In the genomic region with DNA sequence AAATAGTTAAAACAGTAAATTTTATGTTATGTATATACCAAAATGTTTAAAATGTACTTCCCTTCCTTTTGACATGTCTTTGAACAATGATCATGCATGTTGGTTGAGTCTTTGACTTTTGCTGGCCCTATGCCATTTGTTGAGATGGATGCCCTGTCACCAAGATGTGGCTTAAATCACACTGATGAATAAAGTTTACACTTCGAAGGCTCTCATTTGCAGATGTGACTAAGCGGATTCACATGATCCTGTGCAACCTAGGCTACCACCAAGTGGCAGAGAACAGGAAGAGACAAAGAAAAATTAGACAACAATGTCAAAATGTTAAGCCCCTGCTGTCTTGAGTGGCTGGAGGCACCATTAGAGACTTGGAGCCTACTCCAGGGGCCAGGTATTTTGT, we compare ENCODE assay signal across 18 cellular contexts.
"Had no signal": no experiment of that assay in that cellular context is flagged by ENCODE, and none has a peak within 500 bp of the region (broad histone marks: within the 10 kb centered on the region; RNA-seq: fewer than 3 reads in every experiment).

No MANE protein-coding gene starts in this region.

- H3K27ac Mint-ChIP-seq: activated B cell treated with CpG ODN at 0.5 μM for 24 hours; activated CD8-positive, alpha-beta T cell treated with anti-CD3 and anti-CD28 coated beads for 36 hours; activated naive CD4-positive, alpha-beta T cell treated with anti-CD3 and anti-CD28 coated beads, Interleukin-2, amount 50 U/mL, for 24 hours; endodermal cell; naive thymus-derived CD4-positive, alpha-beta T cell had no signal

- H3K4me3 Mint-ChIP-seq: activated B cell treated with CpG ODN at 0.5 μM for 24 hours; activated CD8-positive, alpha-beta T cell treated with anti-CD3 and anti-CD28 coated beads for 36 hours; activated naive CD4-positive, alpha-beta T cell treated with anti-CD3 and anti-CD28 coated beads, Interleukin-2, amount 50 U/mL, for 24 hours; activated T-cell treated with anti-CD3 and anti-CD28 coated beads, Interleukin-2, amount 50 U/mL, for 4 hours; endodermal cell; naive thymus-derived CD4-positive, alpha-beta T cell had no signal

- H3K27me3 Mint-ChIP-seq: activated B cell treated with CpG ODN at 0.5 μM for 24 hours; activated CD8-positive, alpha-beta T cell treated with anti-CD3 and anti-CD28 coated beads for 36 hours; activated naive CD4-positive, alpha-beta T cell treated with anti-CD3 and anti-CD28 coated beads, Interleukin-2, amount 50 U/mL, for 24 hours; naive thymus-derived CD4-positive, alpha-beta T cell had no signal

- DNase-seq: activated B cell treated with CpG ODN at 0.5 μM for 24 hours; activated CD4-positive, alpha-beta T cell treated with anti-CD3 and anti-CD28 coated beads for 48 hours; activated CD8-positive, alpha-beta T cell treated with anti-CD3 and anti-CD28 coated beads for 36 hours; activated effector memory CD4-positive, alpha-beta T cell treated with Interleukin-2 at 50 U/mL for 16 hours; activated T-cell treated with anti-CD3 and anti-CD28 coated beads, Interleukin-2, amount 50 U/mL, for 4 hours; adrenal gland; dorsolateral prefrontal cortex; endodermal cell; heart right ventricle; left lung; mammary epithelial cell; naive thymus-derived CD4-positive, alpha-beta T cell; ovary; sigmoid colon; spleen; stimulated activated CD4-positive, alpha-beta T cell treated with anti-CD3 and anti-CD28 coated beads, Interleukin-1b, Interleukin-23, amount 100 ng/mL, for 48 hours had no signal

- H3K9me3 Mint-ChIP-seq: activated naive CD4-positive, alpha-beta T cell treated with anti-CD3 and anti-CD28 coated beads, Interleukin-2, amount 50 U/mL, for 24 hours; activated T-cell treated with anti-CD3 and anti-CD28 coated beads, Interleukin-2, amount 50 U/mL, for 4 hours had no signal

- H3K4me1 Mint-ChIP-seq: activated B cell treated with CpG ODN at 0.5 μM for 24 hours; activated naive CD4-positive, alpha-beta T cell treated with anti-CD3 and anti-CD28 coated beads, Interleukin-2, amount 50 U/mL, for 24 hours; endodermal cell; naive thymus-derived CD4-positive, alpha-beta T cell had no signal

- ATAC-seq: activated CD8-positive, alpha-beta T cell treated with anti-CD3 and anti-CD28 coated beads for 36 hours; activated T-cell treated with anti-CD3 and anti-CD28 coated beads, Interleukin-2, amount 50 U/mL, for 4 hours; gastroesophageal sphincter; heart right ventricle; left lung; naive thymus-derived CD4-positive, alpha-beta T cell had no signal
